Comparison of ENCODE assay signal across 15 cellular contexts in genomic region chr16:54136276-54136625, GRCh38.
A peak's percentile ranks its signal among the peaks of the same experiment; 100 is the strongest.
DNase-seq lines count a peak whose midpoint lies in the region; TF ChIP-seq lines count a peak whose summit lies in the region.
"Had no signal": no experiment of that assay in that cellular context is flagged by ENCODE, and none has a peak within 500 bp of the region (broad histone marks: within the 10 kb centered on the region; RNA-seq: fewer than 3 reads in every experiment).

No MANE protein-coding gene starts in this region.

- TF ChIP-seq RAD21 in SK-N-SH (IDR thresholded peaks at IDR 0.05; ENCODE audit: low read length): no peak

- no peaks in the 10 kb centered on the region for H3K79me2 ChIP-seq in SK-N-SH (ENCODE audit: insufficient read depth)

- intact Hi-C loops in testis (cut with DNase I; ENCODE audit: low total_unique reads): no loop called here

- CTCF ChIA-PET in SK-N-SH (lab: Yijun Ruan, JAX): interaction anchor here (1.3 kb wide), 1 partner anchor 11 kb away, joined by 3 read pairs; no protein-coding TSS in a partner anchor

- peak overlapping the region; percentile 42 for H3K4me2 ChIP-seq in SK-N-SH

- H3K4me1 ChIP-seq in SK-N-SH (ENCODE audit: control insufficient read depth in 1 of 2, insufficient read depth in 2 of 2, low read depth in 1 of 2, low read length in 1 of 2) (peaks cover 0 to 14% of the 10 kb centered on the region in 2 experiments; a peak in 1 of 4 replicates), testis (no peaks in the 10 kb centered on the region)
- H3K4me1 ChIP-seq: right atrium auricular region had no signal

- H3K4me3 ChIP-seq in SK-N-SH (ENCODE audit: low read depth in 2 of 2, low read length in 1 of 2) (peak overlapping the region in 1 of 2 experiments; percentile 15; a peak in 1 of 4 replicates), fibroblast of mammary gland (ENCODE audit: control insufficient read depth, low read depth, low read length) (no peak overlapping the region), testis (no peak overlapping the region)
- H3K4me3 ChIP-seq: right atrium auricular region had no signal

- WGBS in SK-N-SH (ENCODE audit: low lambda C conversion rate): 50% methylated on average over 2 of the region's 2 CpGs
- 80 to 82% methylated on average over 2 of the region's 2 CpGs for WGBS in testis, 2 donors

- H3F3A ChIP-seq in SK-N-SH (replicated peaks; ENCODE audit: insufficient read depth): peaks cover 23% of the 10 kb centered on the region

- POLR2A ChIA-PET in SK-N-SH (lab: Yijun Ruan, JAX): no interaction called here

- TF ChIP-seq CTCF in SK-N-SH (IDR thresholded peaks at IDR 0.05) (no peak), fibroblast of mammary gland (conservative IDR thresholded peaks at IDR 0.05; ENCODE audit: control insufficient read depth, insufficient read depth, low read depth, low read length) (no peak), testis (IDR thresholded peaks at IDR 0.05) (no peak)

- H3K27me3 ChIP-seq in SK-N-SH (ENCODE audit: insufficient read depth) (no peaks in the 10 kb centered on the region), testis (no peaks in the 10 kb centered on the region)
- H3K27me3 ChIP-seq: right atrium auricular region had no signal

- peak overlapping the region; percentile 81; the same call in 1 of the 2 replicates for H2AFZ ChIP-seq in SK-N-SH (ENCODE audit: low read depth)

- no peak for TF ChIP-seq EP300 in SK-N-SH (IDR thresholded peaks at IDR 0.05; ENCODE audit: borderline replicate concordance in 1 of 2, low read depth in 1 of 2, low read length in 1 of 2)

- H3K27ac ChIP-seq in SK-N-SH (ENCODE audit: low read depth in 2 of 2, low read length in 1 of 2): peak overlapping the region in 1 of 2 experiments; percentile 85; a peak in 2 of 4 replicates
- H3K27ac ChIP-seq in testis: no peak overlapping the region
- H3K27ac ChIP-seq: right atrium auricular region had no signal

- no peaks in the 10 kb centered on the region for H4K20me1 ChIP-seq in SK-N-SH (ENCODE audit: insufficient read depth)

- H3K36me3 ChIP-seq in SK-N-SH (replicated peaks in 1 of 2; ENCODE audit: control insufficient read depth in 1 of 2, insufficient read depth in 2 of 2, low read length in 1 of 2) (no peaks in the 10 kb centered on the region), testis (ENCODE audit: low read depth, missing control alignments) (no peaks in the 10 kb centered on the region)
- H3K36me3 ChIP-seq: right atrium auricular region had no signal

- no peaks in the 10 kb centered on the region for H3K9me2 ChIP-seq in SK-N-SH

- no peak for TF ChIP-seq POLR2A in testis (IDR thresholded peaks at IDR 0.05)

- H3K9me3 ChIP-seq in SK-N-SH (no peaks in the 10 kb centered on the region), testis (no peaks in the 10 kb centered on the region)
- H3K9me3 ChIP-seq: right atrium auricular region had no signal

- DNase-seq in HK-2 (ENCODE audit: unreplicated experiment) (peak; percentile 8), SK-N-SH (no peak), fibroblast of mammary gland (ENCODE audit: low read depth) (peak; percentile 69), stromal cell of bone marrow (ENCODE audit: low read depth) (peak; percentile 34), AML-193 (lab: John Stamatoyannopoulos, UW) (no peak), HuH-7.5 (ENCODE audit: low spot score) (no peak), testis (no peak)
- DNase-seq: activated CD4-positive, alpha-beta T cell treated with anti-CD3 and anti-CD28 coated beads, Interleukin-2, amount 10 ng/mL, durations not matched to agents 24 days and 14 days; activated T-cell treated with anti-CD3 and anti-CD28 coated beads for 4 hours; DMS53; GOT3; NCI-H1105; NCI-H2171; SHP77 had no signal

- peak overlapping the region; percentile 38; the same call in 1 of the 2 replicates for H3K9ac ChIP-seq in SK-N-SH

TF ChIP-seq in SK-N-SH, 30 proteins besides CTCF, POLR2A, EP300 and RAD21:
- no peak for TF ChIP-seq MEF2A (IDR thresholded peaks at IDR 0.05; ENCODE audit: borderline replicate concordance, low read depth)
- TF ChIP-seq SMC3 (IDR thresholded peaks at IDR 0.05; ENCODE audit: low read depth, low read length): no peak

Comparison
In these comparisons a context has a peak if more than half of its experiments do, and no peak if none do; other contexts are left out.
1. DNase-seq: peak in HK-2 (single experiment), fibroblast of mammary gland (single experiment) and stromal cell of bone marrow (single experiment); none in SK-N-SH (single experiment), AML-193 (0 of 2), HuH-7.5 (single experiment) and testis (single experiment).